In genomic region chr5:175013251-175013650, GRCh38 we compare ENCODE assay signal across 24 cellular contexts.
A peak's percentile ranks its signal among the peaks of the same experiment; 100 is the strongest.
DNase-seq lines count a peak whose midpoint lies in the region; ATAC-seq lines count a peak whose summit lies in the region.
"Had no signal": no experiment of that assay in that cellular context is flagged by ENCODE, and none has a peak within 500 bp of the region (broad histone marks: within the 10 kb centered on the region; RNA-seq: fewer than 3 reads in every experiment).

No MANE protein-coding gene starts in this region.

- H3K27me3 ChIP-seq in mesendoderm (ENCODE audit: insufficient read depth, low read length, poor library complexity): no peaks in the 10 kb centered on the region
- H3K27me3 ChIP-seq: BE2C, BLaER1 had no signal

- H3K56ac ChIP-seq in mesendoderm (ENCODE audit: low read length): no peak overlapping the region

- no peak overlapping the region for H3K4me2 ChIP-seq in mesendoderm (ENCODE audit: low read length)
- H3K4me2 ChIP-seq: BLaER1 had no signal

- no peaks in the 10 kb centered on the region for H3K9me3 Mint-ChIP-seq in activated CD4-positive, alpha-beta memory T cell treated with anti-CD3 and anti-CD28 coated beads for 36 hours
- no peaks in the 10 kb centered on the region for H3K9me3 Mint-ChIP-seq in activated CD4-positive, alpha-beta memory T cell treated with anti-CD3 and anti-CD28 coated beads, Interleukin-2, amount 10 ng/mL, durations not matched to agents 7 days and 5 days
- H3K9me3 Mint-ChIP-seq in activated naive CD4-positive, alpha-beta T cell treated with anti-CD3 and anti-CD28 coated beads, Interleukin-2, amount 10 ng/mL, durations not matched to agents 7 days and 5 days: no peaks in the 10 kb centered on the region
- H3K9me3 Mint-ChIP-seq: CD8-positive, alpha-beta memory T cell had no signal

- H4K5ac ChIP-seq in mesendoderm (ENCODE audit: low read length): no peak overlapping the region

- CTCF ChIA-PET in activated CD4-positive, alpha-beta memory T cell treated with anti-CD3 and anti-CD28 coated beads for 36 hours (lab: Charles Lee): interaction anchor here (1.1 kb wide), 1 partner anchor 15 kb away, joined by 4 read pairs; no protein-coding TSS in a partner anchor
- CTCF ChIA-PET in activated CD4-positive, alpha-beta memory T cell treated with anti-CD3 and anti-CD28 coated beads, Interleukin-2, amount 10 ng/mL, durations not matched to agents 7 days and 5 days (lab: Charles Lee): no interaction called here
- CTCF ChIA-PET in activated naive CD4-positive, alpha-beta T cell treated with anti-CD3 and anti-CD28 coated beads, Interleukin-2, amount 10 ng/mL, durations not matched to agents 7 days and 5 days (lab: Charles Lee): no interaction called here

- no peak for ATAC-seq in GM21447 (IDR thresholded peaks at IDR 0.05; ENCODE audit: unreplicated experiment)
- ATAC-seq: GM12878 had no signal

- no peak overlapping the region for H3K4me3 Mint-ChIP-seq in activated CD4-positive, alpha-beta memory T cell treated with anti-CD3 and anti-CD28 coated beads for 36 hours
- no peak overlapping the region for H3K4me3 Mint-ChIP-seq in activated CD4-positive, alpha-beta memory T cell treated with anti-CD3 and anti-CD28 coated beads, Interleukin-2, amount 10 ng/mL, durations not matched to agents 7 days and 5 days
- no peak overlapping the region for H3K4me3 Mint-ChIP-seq in activated naive CD4-positive, alpha-beta T cell treated with anti-CD3 and anti-CD28 coated beads, Interleukin-2, amount 10 ng/mL, durations not matched to agents 7 days and 5 days
- H3K4me3 Mint-ChIP-seq: CD14-positive monocyte; CD4-positive, alpha-beta memory T cell; CD4-positive, CD25-positive, alpha-beta regulatory T cell; CD8-positive, alpha-beta memory T cell had no signal

- no peaks in the 10 kb centered on the region for H3K79me2 ChIP-seq in mesendoderm (ENCODE audit: control insufficient read depth, insufficient read depth, low read length)

- H3K27ac Mint-ChIP-seq in activated CD4-positive, alpha-beta memory T cell treated with anti-CD3 and anti-CD28 coated beads for 36 hours: no peak overlapping the region
- no peak overlapping the region for H3K27ac Mint-ChIP-seq in activated CD4-positive, alpha-beta memory T cell treated with anti-CD3 and anti-CD28 coated beads, Interleukin-2, amount 10 ng/mL, durations not matched to agents 7 days and 5 days
- H3K27ac Mint-ChIP-seq in activated naive CD4-positive, alpha-beta T cell treated with anti-CD3 and anti-CD28 coated beads, Interleukin-2, amount 10 ng/mL, durations not matched to agents 7 days and 5 days: peak overlapping the region; percentile 20
- H3K27ac Mint-ChIP-seq: CD4-positive, alpha-beta memory T cell; CD4-positive, CD25-positive, alpha-beta regulatory T cell; CD8-positive, alpha-beta memory T cell had no signal

- no peak overlapping the region for H3K9ac ChIP-seq in mesendoderm (ENCODE audit: low read length)
- H3K9ac ChIP-seq: BLaER1 had no signal

- no peak overlapping the region for H2AK5ac ChIP-seq in mesendoderm (ENCODE audit: low read length)

- no peaks in the 10 kb centered on the region for H3K79me1 ChIP-seq in mesendoderm (ENCODE audit: low read length)

- no peak overlapping the region for H3K4ac ChIP-seq in mesendoderm (ENCODE audit: low read depth, low read length)

- no peak overlapping the region for H3K18ac ChIP-seq in mesendoderm (ENCODE audit: low read length)

- H3K36me3 ChIP-seq in mesendoderm (ENCODE audit: control insufficient read depth, insufficient read depth, low read length): no peaks in the 10 kb centered on the region
- H3K36me3 ChIP-seq: BE2C, BLaER1 had no signal

- H3K27me3 Mint-ChIP-seq in activated CD4-positive, alpha-beta memory T cell treated with anti-CD3 and anti-CD28 coated beads for 36 hours: no peaks in the 10 kb centered on the region
- H3K27me3 Mint-ChIP-seq in activated CD4-positive, alpha-beta memory T cell treated with anti-CD3 and anti-CD28 coated beads, Interleukin-2, amount 10 ng/mL, durations not matched to agents 7 days and 5 days: peaks cover 3% of the 10 kb centered on the region
- no peaks in the 10 kb centered on the region for H3K27me3 Mint-ChIP-seq in activated naive CD4-positive, alpha-beta T cell treated with anti-CD3 and anti-CD28 coated beads, Interleukin-2, amount 10 ng/mL, durations not matched to agents 7 days and 5 days
- H3K27me3 Mint-ChIP-seq: CD4-positive, CD25-positive, alpha-beta regulatory T cell had no signal

- peaks cover 5% of the 10 kb centered on the region for H3K4me1 Mint-ChIP-seq in activated CD4-positive, alpha-beta memory T cell treated with anti-CD3 and anti-CD28 coated beads for 36 hours (ENCODE audit: low read depth)
- H3K4me1 Mint-ChIP-seq in activated CD4-positive, alpha-beta memory T cell treated with anti-CD3 and anti-CD28 coated beads, Interleukin-2, amount 10 ng/mL, durations not matched to agents 7 days and 5 days: peaks cover 6% of the 10 kb centered on the region
- H3K4me1 Mint-ChIP-seq in activated naive CD4-positive, alpha-beta T cell treated with anti-CD3 and anti-CD28 coated beads, Interleukin-2, amount 10 ng/mL, durations not matched to agents 7 days and 5 days: peaks cover 14% of the 10 kb centered on the region
- H3K4me1 Mint-ChIP-seq: CD4-positive, alpha-beta memory T cell; CD4-positive, CD25-positive, alpha-beta regulatory T cell; CD8-positive, alpha-beta memory T cell had no signal

- WGBS in mesendoderm (ENCODE audit: extremely low coverage, insufficient coverage, low lambda C conversion rate): no CpG with 5 or more reads among the region's 4 CpGs

- no peak overlapping the region for H4K8ac ChIP-seq in mesendoderm (ENCODE audit: low read depth, low read length)

- POLR2A ChIA-PET in activated CD4-positive, alpha-beta memory T cell treated with anti-CD3 and anti-CD28 coated beads for 36 hours (lab: Charles Lee): no interaction called here
- POLR2A ChIA-PET in activated CD4-positive, alpha-beta memory T cell treated with anti-CD3 and anti-CD28 coated beads, Interleukin-2, amount 10 ng/mL, durations not matched to agents 7 days and 5 days (lab: Charles Lee): no interaction called here

- H3K4me1 ChIP-seq in mesendoderm (ENCODE audit: control insufficient read depth, low read depth, low read length): no peaks in the 10 kb centered on the region
- H3K4me1 ChIP-seq: BE2C, BLaER1 had no signal

- peak; percentile 35 for DNase-seq in activated CD4-positive, alpha-beta memory T cell treated with anti-CD3 and anti-CD28 coated beads for 36 hours
- DNase-seq in activated CD4-positive, alpha-beta memory T cell treated with anti-CD3 and anti-CD28 coated beads, Interleukin-2, amount 10 ng/mL, durations not matched to agents 7 days and 5 days: no peak
- DNase-seq in activated naive CD4-positive, alpha-beta T cell treated with anti-CD3 and anti-CD28 coated beads, Interleukin-2, amount 10 ng/mL, durations not matched to agents 7 days and 5 days: no peak
- no peak for DNase-seq in activated naive CD4-positive, alpha-beta T cell treated with Interleukin-2 at 50 U/mL for 16 hours
- DNase-seq in mesendoderm: peak; percentile 3
- DNase-seq in activated CD4-positive, alpha-beta T cell treated with anti-CD3 and anti-CD28 coated beads for 4 hours: no peak
- DNase-seq: ACHN; BE2C; C1 segment of cervical spinal cord; CD4-positive, alpha-beta memory T cell; CD4-positive, CD25-positive, alpha-beta regulatory T cell; CD8-positive, alpha-beta memory T cell; COR-L47; DMS 273 treated with DMSO at 0.1 percent for 48 hours; DMS153; DMS79; DND-41; EL; GDM1 had no signal

- H3K27ac ChIP-seq in mesendoderm (ENCODE audit: low read depth, low read length): no peak overlapping the region
- H3K27ac ChIP-seq: 22Rv1, BLaER1 had no signal

- no peak overlapping the region for H3K4me3 ChIP-seq in mesendoderm (ENCODE audit: low read length)
- H3K4me3 ChIP-seq: BLaER1, GM12878 had no signal

- no peak overlapping the region for H2BK5ac ChIP-seq in mesendoderm (ENCODE audit: low read length)

- intact Hi-C loops in activated CD4-positive, alpha-beta memory T cell treated with anti-CD3 and anti-CD28 coated beads for 36 hours (cut with micrococcal nuclease): no loop called here

- H3K36me3 Mint-ChIP-seq in activated CD4-positive, alpha-beta memory T cell treated with anti-CD3 and anti-CD28 coated beads for 36 hours: no peaks in the 10 kb centered on the region
- no peaks in the 10 kb centered on the region for H3K36me3 Mint-ChIP-seq in activated CD4-positive, alpha-beta memory T cell treated with anti-CD3 and anti-CD28 coated beads, Interleukin-2, amount 10 ng/mL, durations not matched to agents 7 days and 5 days (ENCODE audit: low read depth)
- H3K36me3 Mint-ChIP-seq in activated naive CD4-positive, alpha-beta T cell treated with anti-CD3 and anti-CD28 coated beads, Interleukin-2, amount 10 ng/mL, durations not matched to agents 7 days and 5 days: no peaks in the 10 kb centered on the region
- H3K36me3 Mint-ChIP-seq: CD14-positive monocyte; CD4-positive, alpha-beta memory T cell; CD4-positive, CD25-positive, alpha-beta regulatory T cell; CD8-positive, alpha-beta memory T cell had no signal

- no peak overlapping the region for H2BK120ac ChIP-seq in mesendoderm (ENCODE audit: low read depth, low read length)

- H2BK15ac ChIP-seq in mesendoderm (replicated peaks; ENCODE audit: low read depth): no peak overlapping the region

- H3K23ac ChIP-seq in mesendoderm (ENCODE audit: low read length): no peak overlapping the region

Comparison
In these comparisons a context has a peak if more than half of its experiments do, and no peak if none do; other contexts are left out.
1. DNase-seq: peak in activated CD4-positive, alpha-beta memory T cell treated with anti-CD3 and anti-CD28 coated beads for 36 hours (single experiment) and mesendoderm (single experiment); none in activated CD4-positive, alpha-beta memory T cell treated with anti-CD3 and anti-CD28 coated beads, Interleukin-2, amount 10 ng/mL, durations not matched to agents 7 days and 5 days (single experiment), activated naive CD4-positive, alpha-beta T cell treated with anti-CD3 and anti-CD28 coated beads, Interleukin-2, amount 10 ng/mL, durations not matched to agents 7 days and 5 days (single experiment), activated naive CD4-positive, alpha-beta T cell treated with Interleukin-2 at 50 U/mL for 16 hours (single experiment) and activated CD4-positive, alpha-beta T cell treated with anti-CD3 and anti-CD28 coated beads for 4 hours (0 of 2).